Comparison of ENCODE assay signal across 10 cellular contexts in genomic region chr6:136551103-136551502, GRCh38. TPM values are rescaled to one million over a fixed set of nuclear protein-coding genes. Genes with fewer than 3 reads are reported as not detected.
DNase-seq lines count a peak whose midpoint lies in the region; ATAC-seq, FAIRE-seq and TF ChIP-seq lines count a peak whose summit lies in the region.
"Had no signal": no experiment of that assay in that cellular context is flagged by ENCODE, and none has a peak within 500 bp of the region (broad histone marks: within the 10 kb centered on the region; RNA-seq: fewer than 3 reads in every experiment).

No MANE protein-coding gene starts in this region.

- H3K27ac Mint-ChIP-seq in CD4-positive, alpha-beta T cell, result no peak overlapping the region
- peak overlapping the region in 1 of 3 experiments; percentile 75 for H3K27ac Mint-ChIP-seq in nephron

- intact Hi-C loops in CD4-positive, alpha-beta T cell (cut with DNase I, micrococcal nuclease), result loop anchor here in 1 of 2 experiments (10.0 kb wide), 1 partner anchor 1046 kb away; no protein-coding TSS in a partner anchor

- no peaks in the 10 kb centered on the region for H3K36me3 ChIP-seq in duodenal mucosa (ENCODE audit: control insufficient read depth in 1 of 2, insufficient read depth in 2 of 2, low read length in 2 of 2)

- no peak overlapping the region for H3K27ac ChIP-seq in CD4-positive, alpha-beta T cell (ENCODE audit: low read depth, low read length)
- no peak overlapping the region for H3K27ac ChIP-seq in duodenal mucosa (ENCODE audit: low read depth, low read length)

- peak overlapping the region; percentile 74 for H3K4me3 Mint-ChIP-seq in CD4-positive, alpha-beta T cell
- peak overlapping the region; percentile 73 to 86 (median 81) for H3K4me3 Mint-ChIP-seq in nephron

- DNase-seq in CD4-positive, alpha-beta T cell, result no peak
- DNase-seq in KBM-7 (peak; percentile 60), HTR-8/SVneo (ENCODE audit: insufficient read length, low spot score) (no peak), NCI-H1694 (lab: John Stamatoyannopoulos, UW) (no peak), NCI-H2196 treated with DMSO at 0.1 percent for 48 hours (lab: John Stamatoyannopoulos, UW; ENCODE audit: unreplicated experiment) (no peak)
- no peak for DNase-seq in stimulated activated CD4-positive, alpha-beta T cell treated with anti-CD3 and anti-CD28 coated beads, Interleukin-1b, Interleukin-23, amount 100 ng/mL, for 48 hours
- DNase-seq: SIG-M5 had no signal

- FAIRE-seq in HTR-8/SVneo (lab: Jason Lieb, UNC), result no peak

- H3K36me3 Mint-ChIP-seq in CD4-positive, alpha-beta T cell (ENCODE audit: low read depth), result peaks cover 5% of the 10 kb centered on the region
- no peaks in the 10 kb centered on the region for H3K36me3 Mint-ChIP-seq in nephron (ENCODE audit: low read depth)

- CTCF ChIA-PET in CD4-positive, alpha-beta T cell (lab: Charles Lee), result interaction anchor here (0.8 to 1.8 kb wide), 3 partner anchors 11 to 16 kb away, joined by 3 to 6 read pairs (median 3); no protein-coding TSS in a partner anchor

- H3K9me3 Mint-ChIP-seq in CD4-positive, alpha-beta T cell, result no peaks in the 10 kb centered on the region
- H3K9me3 Mint-ChIP-seq in nephron, result no peaks in the 10 kb centered on the region
- H3K9me3 Mint-ChIP-seq: dendritic cell treated with granulocyte-macrophage colony-stimulating factor and Interleukin-4, amounts not matched to agents 40 ng/mL and 50 ng/mL, for 4 days had no signal

- H3K9me3 ChIP-seq in CD4-positive, alpha-beta T cell (ENCODE audit: control insufficient read depth, low read length), result no peaks in the 10 kb centered on the region
- no peaks in the 10 kb centered on the region for H3K9me3 ChIP-seq in duodenal mucosa (ENCODE audit: control insufficient read depth in 1 of 2, low read length in 2 of 2)

- no peak for ATAC-seq in CD4-positive, alpha-beta T cell (ENCODE audit: poor library complexity)

- peak overlapping the region; percentile 50 to 68 for H3K9ac ChIP-seq in duodenal mucosa (ENCODE audit: low read depth in 1 of 2, low read length in 2 of 2)

- POLR2A ChIA-PET in CD4-positive, alpha-beta T cell (lab: Charles Lee), result interaction anchor here (0.6 kb wide), 1 partner anchor 301 kb away, joined by 3 read pairs; the partner anchor contains the start of gene MTFR2

- H3K4me1 Mint-ChIP-seq in CD4-positive, alpha-beta T cell (ENCODE audit: low read depth), result peaks cover 14% of the 10 kb centered on the region
- peaks cover 19% of the 10 kb centered on the region for H3K4me1 Mint-ChIP-seq in nephron

- peak overlapping the region; percentile 69 to 79 for H3K4me3 ChIP-seq in duodenal mucosa (ENCODE audit: low read depth in 1 of 2, low read length in 2 of 2)

- H3K4me1 ChIP-seq in duodenal mucosa (ENCODE audit: control insufficient read depth in 1 of 2, insufficient read depth in 2 of 2, low read length in 2 of 2), result peaks cover 14 to 27% of the 10 kb centered on the region in 2 donors

- H3K27me3 Mint-ChIP-seq in CD4-positive, alpha-beta T cell, result peaks cover 44% of the 10 kb centered on the region
- H3K27me3 Mint-ChIP-seq in nephron (ENCODE audit: low read depth), result peaks cover 68% of the 10 kb centered on the region

- H3K27me3 ChIP-seq in CD4-positive, alpha-beta T cell (ENCODE audit: control insufficient read depth, insufficient read depth, low read length), result peaks cover 29% of the 10 kb centered on the region
- H3K27me3 ChIP-seq in duodenal mucosa (ENCODE audit: control insufficient read depth in 1 of 2, insufficient read depth in 2 of 2, low read length in 2 of 2), result peaks cover 0 to 5% of the 10 kb centered on the region in 2 donors

- in situ Hi-C loops in KBM-7 (cut with MboI; ENCODE audit: low pct_unique_long_range_greater_than_20kb, low sequenced_read_pairs), result no loop called here

- no peak for TF ChIP-seq CTCF in CD4-positive, alpha-beta T cell (IDR thresholded peaks at IDR 0.05)
- no peak for TF ChIP-seq CTCF in nephron (IDR thresholded peaks at IDR 0.05; ENCODE audit: unreplicated experiment in 3 of 3)

RNA-seq across cellular contexts. Expression of gene MAP7, which starts 0.9 kb away (rescaled TPM):
- under 1 TPM; 0.45 to 0.49 TPM for total RNA-seq in CD4-positive, alpha-beta T cell
